ENCODE assay signal across 19 cellular contexts in the genomic region with DNA sequence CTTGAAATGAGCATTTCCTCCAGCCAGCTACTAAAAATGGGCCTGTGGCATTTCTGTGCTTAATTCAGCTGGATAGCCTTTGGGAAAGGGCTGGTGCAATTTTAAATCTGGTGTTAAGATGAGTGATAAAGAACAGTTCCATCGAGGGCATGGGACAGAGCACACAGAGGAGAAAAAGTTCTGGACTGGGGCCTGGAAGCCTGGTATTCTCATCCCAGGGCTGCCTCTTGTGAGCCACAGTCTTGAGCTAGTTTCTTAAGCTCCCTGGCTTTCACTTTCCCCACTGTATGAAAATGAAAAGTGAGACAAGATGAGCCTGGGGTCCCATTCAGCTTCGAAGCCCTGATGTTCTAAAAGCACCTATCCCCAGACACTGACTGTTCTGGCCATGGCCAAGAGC. TPM values are rescaled to one million over a fixed set of nuclear protein-coding genes. Genes with fewer than 3 reads are reported as not detected.
A peak's percentile ranks its signal among the peaks of the same experiment; 100 is the strongest.
DNase-seq lines count a peak whose midpoint lies in the region; ATAC-seq and TF ChIP-seq lines count a peak whose summit lies in the region.
"Had no signal": no experiment of that assay in that cellular context is flagged by ENCODE, and none has a peak within 500 bp of the region (broad histone marks: within the 10 kb centered on the region; RNA-seq: fewer than 3 reads in every experiment).

No MANE protein-coding gene starts in this region.

- no peak for TF ChIP-seq EP300 in transverse colon (IDR thresholded peaks at IDR 0.05; ENCODE audit: low read depth)

- no peaks in the 10 kb centered on the region for H3K9me3 Mint-ChIP-seq in activated CD8-positive, alpha-beta memory T cell treated with anti-CD3 and anti-CD28 coated beads, Interleukin-2, amount 10 ng/mL, durations not matched to agents 7 days and 5 days (ENCODE audit: low read depth)
- H3K9me3 Mint-ChIP-seq: activated CD4-positive, alpha-beta T cell treated with anti-CD3 and anti-CD28 coated beads, Interleukin-2, amount 10 ng/mL, durations not matched to agents 7 days and 5 days; activated T-helper 2 cell treated with anti-CD3 and anti-CD28 coated beads, Interferon-gamma antibody, Interleukin-2, Interleukin-4, amounts not matched to agents 10 μg/mL and 5 μg/mL and 100 μg/mL, durations not matched to agents 14 hours and 24 hours and 36 hours; CD8-positive, alpha-beta memory T cell had no signal

- intact Hi-C loops in left ventricle myocardium inferior (cut with micrococcal nuclease) (no loop called here), transverse colon (cut with DNase I; ENCODE audit: low total_unique reads) (no loop called here), PC-9 (cut with micrococcal nuclease; ENCODE audit: unreplicated experiment) (no loop called here), A673 (cut with micrococcal nuclease; ENCODE audit: unreplicated experiment) (loop anchor here (5.0 kb wide), 1 partner anchor 86 kb away; no protein-coding TSS in a partner anchor)

- peak overlapping the region; percentile 75 for H2AFZ ChIP-seq in osteoblast (ENCODE audit: low read length)
- H2AFZ ChIP-seq in PC-9 = no peak overlapping the region

- H3K27ac Mint-ChIP-seq in activated CD8-positive, alpha-beta memory T cell treated with anti-CD3 and anti-CD28 coated beads, Interleukin-2, amount 10 ng/mL, durations not matched to agents 7 days and 5 days = no peak overlapping the region
- H3K27ac Mint-ChIP-seq: activated CD4-positive, alpha-beta T cell treated with anti-CD3 and anti-CD28 coated beads, Interleukin-2, amount 10 ng/mL, durations not matched to agents 7 days and 5 days; activated T-helper 2 cell treated with anti-CD3 and anti-CD28 coated beads, Interferon-gamma antibody, Interleukin-2, Interleukin-4, amounts not matched to agents 10 μg/mL and 5 μg/mL and 100 μg/mL, durations not matched to agents 14 hours and 24 hours and 36 hours had no signal

- ATAC-seq in activated CD8-positive, alpha-beta memory T cell treated with anti-CD3 and anti-CD28 coated beads, Interleukin-2, amount 10 ng/mL, durations not matched to agents 7 days and 5 days = no peak
- ATAC-seq: Panc1 had no signal

- H3K36me3 ChIP-seq in adipocyte (ENCODE audit: control insufficient read depth, insufficient read depth, low read length, severe bottlenecking) (no peaks in the 10 kb centered on the region), left ventricle myocardium inferior (no peaks in the 10 kb centered on the region), osteoblast (ENCODE audit: insufficient read depth, low read length) (no peaks in the 10 kb centered on the region), transverse colon (no peaks in the 10 kb centered on the region), PC-9 (ENCODE audit: low read depth) (no peaks in the 10 kb centered on the region), A673 (ENCODE audit: insufficient read depth, low read length, poor library complexity, severe bottlenecking) (no peaks in the 10 kb centered on the region)
- H3K36me3 ChIP-seq: neutrophil, SJSA1 had no signal

- H3K27me3 ChIP-seq in adipocyte (replicated peaks; ENCODE audit: control insufficient read depth, insufficient read depth, low read length) = no peaks in the 10 kb centered on the region
- no peaks in the 10 kb centered on the region for H3K27me3 ChIP-seq in left ventricle myocardium inferior (ENCODE audit: low read depth)
- H3K27me3 ChIP-seq in osteoblast (ENCODE audit: insufficient read depth, low read length) = no peaks in the 10 kb centered on the region
- H3K27me3 ChIP-seq in transverse colon = no peaks in the 10 kb centered on the region
- H3K27me3 ChIP-seq in PC-9 (ENCODE audit: insufficient read depth, low read depth) = no peaks in the 10 kb centered on the region
- no peaks in the 10 kb centered on the region for H3K27me3 ChIP-seq in A673 (replicated peaks; ENCODE audit: insufficient read depth, low read depth, low read length, poor library complexity)
- H3K27me3 ChIP-seq: neutrophil, SJSA1, testis had no signal

- CTCF ChIA-PET in PC-9 (lab: Charles Lee) (interaction anchor here (1.3 kb wide), 1 partner anchor 88 kb away, joined by 3 read pairs; no protein-coding TSS in a partner anchor), A673 (lab: Charles Lee) (interaction anchor here (1.4 to 1.8 kb wide), 2 partner anchors 15 to 89 kb away, joined by 3 to 7 read pairs; no protein-coding TSS in a partner anchor)
- CTCF ChIA-PET in activated CD8-positive, alpha-beta memory T cell treated with anti-CD3 and anti-CD28 coated beads, Interleukin-2, amount 10 ng/mL, durations not matched to agents 7 days and 5 days (lab: Charles Lee) = interaction anchor here (1.2 to 1.4 kb wide), 3 partner anchors 14 to 88 kb away, joined by 3 to 4 read pairs (median 3); a partner anchor contains a TSS

- 63% methylated on average over 2 of the region's 2 CpGs; no CpG with 5 or more reads in 1 of the 2 donors for WGBS in transverse colon (ENCODE audit: low coverage in 1 of 2), 2 donors

- no peaks in the 10 kb centered on the region for H3F3A ChIP-seq in PC-9 (ENCODE audit: insufficient read depth, low read depth)

- in situ Hi-C loops in transverse colon (cut with MboI; ENCODE audit: low pct_ligation_motif_present in 1 of 4, low pct_unique_long_range_greater_than_20kb in 1 of 4, low sequenced_read_pairs in 3 of 4) = no loop called here

- no peak overlapping the region for H3K4me3 Mint-ChIP-seq in activated CD8-positive, alpha-beta memory T cell treated with anti-CD3 and anti-CD28 coated beads, Interleukin-2, amount 10 ng/mL, durations not matched to agents 7 days and 5 days
- H3K4me3 Mint-ChIP-seq: activated CD4-positive, alpha-beta T cell treated with anti-CD3 and anti-CD28 coated beads, Interleukin-2, amount 10 ng/mL, durations not matched to agents 7 days and 5 days; CD8-positive, alpha-beta memory T cell had no signal

- no peak for TF ChIP-seq POLR2A in transverse colon (IDR thresholded peaks at IDR 0.05)

- H4K20me1 ChIP-seq in osteoblast (ENCODE audit: insufficient read depth, low read length) (no peaks in the 10 kb centered on the region), PC-9 (ENCODE audit: insufficient read depth) (no peaks in the 10 kb centered on the region)

- H3K4me1 Mint-ChIP-seq in activated CD8-positive, alpha-beta memory T cell treated with anti-CD3 and anti-CD28 coated beads, Interleukin-2, amount 10 ng/mL, durations not matched to agents 7 days and 5 days = no peaks in the 10 kb centered on the region

- H3K36me3 Mint-ChIP-seq in activated CD8-positive, alpha-beta memory T cell treated with anti-CD3 and anti-CD28 coated beads, Interleukin-2, amount 10 ng/mL, durations not matched to agents 7 days and 5 days = no peaks in the 10 kb centered on the region
- H3K36me3 Mint-ChIP-seq: CD8-positive, alpha-beta memory T cell had no signal

- H3K4me2 ChIP-seq in osteoblast (ENCODE audit: insufficient read depth, low read length) (no peak overlapping the region), PC-9 (no peak overlapping the region)

- POLR2A ChIA-PET in PC-9 (lab: Charles Lee; ENCODE audit: unreplicated experiment) (interaction anchor here (0.6 kb wide), 1 partner anchor 15 kb away, joined by 7 read pairs; no protein-coding TSS in a partner anchor), A673 (lab: Charles Lee; ENCODE audit: low non-redundant PET) (no interaction called here)

- peaks cover 51% of the 10 kb centered on the region for H3K27me3 Mint-ChIP-seq in activated CD8-positive, alpha-beta memory T cell treated with anti-CD3 and anti-CD28 coated beads, Interleukin-2, amount 10 ng/mL, durations not matched to agents 7 days and 5 days

- peak overlapping the region; percentile 82 for H3K27ac ChIP-seq in left ventricle myocardium inferior (replicated peaks)
- peak overlapping the region; percentile 34 for H3K27ac ChIP-seq in osteoblast (ENCODE audit: low read depth, low read length)
- peak overlapping the region; percentile 29 to 73 (median 54) for H3K27ac ChIP-seq in transverse colon
- H3K27ac ChIP-seq in PC-9 = no peak overlapping the region
- no peak overlapping the region for H3K27ac ChIP-seq in A673 (ENCODE audit: low read depth, low read length, poor library complexity, severe bottlenecking)
- H3K27ac ChIP-seq: neutrophil, SJSA1, VCaP had no signal

- no peaks in the 10 kb centered on the region for H3K9me2 ChIP-seq in PC-9 (ENCODE audit: insufficient read depth)

- H3K4me1 ChIP-seq in adipocyte (ENCODE audit: control insufficient read depth, insufficient read depth, low read length) = peaks cover 34% of the 10 kb centered on the region
- H3K4me1 ChIP-seq in left ventricle myocardium inferior = peaks cover 33% of the 10 kb centered on the region
- H3K4me1 ChIP-seq in osteoblast (ENCODE audit: insufficient read depth, low read length) = peaks cover 8% of the 10 kb centered on the region
- peaks cover 0 to 12% (median 4%) of the 10 kb centered on the region in 4 donors for H3K4me1 ChIP-seq in transverse colon
- peaks cover 8% of the 10 kb centered on the region for H3K4me1 ChIP-seq in PC-9 (replicated peaks; ENCODE audit: insufficient read depth)
- H3K4me1 ChIP-seq in A673 (ENCODE audit: insufficient read depth, low read length, poor library complexity, severe bottlenecking) = no peaks in the 10 kb centered on the region
- H3K4me1 ChIP-seq: testis had no signal

- H3K79me2 ChIP-seq in osteoblast (ENCODE audit: insufficient read depth, low read length) (no peaks in the 10 kb centered on the region), PC-9 (ENCODE audit: low read depth) (no peaks in the 10 kb centered on the region)

- DNase-seq in adipocyte (ENCODE audit: low read depth) (peak; percentile 21), left ventricle myocardium inferior (no peak), osteoblast (ENCODE audit: insufficient read length, low spot score, missing footprints) (no peak), transverse colon (no peak), PC-9 (no peak), A673 (ENCODE audit: low spot score) (no peak), GM20000 (ENCODE audit: low spot score) (no peak)
- no peak for DNase-seq in activated CD8-positive, alpha-beta memory T cell treated with anti-CD3 and anti-CD28 coated beads, Interleukin-2, amount 10 ng/mL, durations not matched to agents 7 days and 5 days
- DNase-seq: activated CD4-positive, alpha-beta T cell treated with anti-CD3 and anti-CD28 coated beads, Interleukin-2, amount 10 ng/mL, durations not matched to agents 7 days and 5 days; CD8-positive, alpha-beta memory T cell; foreskin melanocyte; NCI-H2029; testis had no signal

- H3K9ac ChIP-seq in adipocyte (ENCODE audit: low read length) = peak overlapping the region; percentile 79

- BruUV-seq in PC-9 (replicated peaks; lab: Mats Ljungman, UMichigan) = no TSS peak
- no TSS peak for BruUV-seq in A673 (replicated peaks; lab: Mats Ljungman, UMichigan)

- H3K4me3 ChIP-seq in adipocyte (ENCODE audit: low read length) (peak overlapping the region; percentile 17), left ventricle myocardium inferior (no peak overlapping the region), osteoblast (ENCODE audit: insufficient read depth, low read length) (no peak overlapping the region), transverse colon (no peak overlapping the region), PC-9 (no peak overlapping the region), A673 (ENCODE audit: low read depth, low read length, poor library complexity, severe bottlenecking) (no peak overlapping the region)
- H3K4me3 ChIP-seq: SJSA1, testis had no signal

- H3K9me3 ChIP-seq in adipocyte (ENCODE audit: control insufficient read depth, low read length) (no peaks in the 10 kb centered on the region), left ventricle myocardium inferior (replicated peaks) (no peaks in the 10 kb centered on the region), osteoblast (ENCODE audit: low read depth, low read length) (no peaks in the 10 kb centered on the region), transverse colon (no peaks in the 10 kb centered on the region), PC-9 (ENCODE audit: insufficient read depth, low read depth) (no peaks in the 10 kb centered on the region), A673 (ENCODE audit: low read depth, low read length, poor library complexity, severe bottlenecking) (no peaks in the 10 kb centered on the region)
- H3K9me3 ChIP-seq: neutrophil, SJSA1, testis had no signal

- TF ChIP-seq CTCF in left ventricle myocardium inferior (IDR thresholded peaks at IDR 0.05; ENCODE audit: borderline replicate concordance) (no peak), osteoblast (IDR thresholded peaks at IDR 0.05; ENCODE audit: extremely low read depth, low read depth, low read length) (no peak), transverse colon (IDR thresholded peaks at IDR 0.05) (no peak), PC-9 (conservative IDR thresholded peaks at IDR 0.05) (no peak), A673 (conservative IDR thresholded peaks at IDR 0.05; ENCODE audit: low read depth, low read length) (no peak), GM20000 (IDR thresholded peaks at IDR 0.05; ENCODE audit: extremely low read depth, missing control alignments) (no peak)

RNA-seq across cellular contexts. Expression of a gene that starts 14.3 kb away (rescaled TPM):
- total RNA-seq in left ventricle myocardium inferior (103 TPM), osteoblast (260 and 456 TPM in 2 replicates), transverse colon (10 to 100 TPM; 27.3 to 54.9 (median 40.1) TPM), PC-9 (2021) (58.3 and 91.0 TPM in 2 replicates), A673 (2021) (1.2 and 2.0 TPM in 2 replicates)
- not detected for total RNA-seq in activated CD8-positive, alpha-beta memory T cell treated with anti-CD3 and anti-CD28 coated beads, Interleukin-2, amount 10 ng/mL, durations not matched to agents 7 days and 5 days
- total RNA-seq: activated CD4-positive, alpha-beta T cell treated with anti-CD3 and anti-CD28 coated beads, Interleukin-2, amount 10 ng/mL, durations not matched to agents 7 days and 5 days; activated T-helper 2 cell treated with anti-CD3 and anti-CD28 coated beads, Interferon-gamma antibody, Interleukin-2, Interleukin-4, amounts not matched to agents 10 μg/mL and 5 μg/mL and 100 μg/mL, durations not matched to agents 14 hours and 24 hours and 36 hours; CD8-positive, alpha-beta memory T cell; T-helper 2 cell treated with Interferon-gamma antibody and Interleukin-4, amounts not matched to agents 100 ng/mL and 5 ng/mL, for 36 hours had no signal

Comparison
In these comparisons a context has a peak if more than half of its experiments do, and no peak if none do; other contexts are left out.
1. H3K27ac ChIP-seq: peak in left ventricle myocardium inferior (single experiment), osteoblast (single experiment) and transverse colon (4 of 4); none in PC-9 (single experiment) and A673 (single experiment).